Comparison of ENCODE assay signal across 25 cellular contexts in genomic region chr11:10418259-10418949, GRCh38. TPM values are rescaled to one million over a fixed set of nuclear protein-coding genes. Genes with fewer than 3 reads are reported as not detected.
A peak's percentile ranks its signal among the peaks of the same experiment; 100 is the strongest.
DNase-seq lines count a peak whose midpoint lies in the region; ATAC-seq and TF ChIP-seq lines count a peak whose summit lies in the region.
"Had no signal": no experiment of that assay in that cellular context is flagged by ENCODE, and none has a peak within 500 bp of the region (broad histone marks: within the 10 kb centered on the region; RNA-seq: fewer than 3 reads in every experiment).

No MANE protein-coding gene starts in this region.

- TF ChIP-seq POLR2A in vagina (IDR thresholded peaks at IDR 0.05) (no peak), esophagus muscularis mucosa (IDR thresholded peaks at IDR 0.05; ENCODE audit: low read depth) (no peak)

- CTCF ChIA-PET in PC-3 (lab: Charles Lee), result no interaction called here

- H3K27ac ChIP-seq in PC-3 (ENCODE audit: low read length) (no peak overlapping the region), vagina (peak overlapping the region; percentile 12), esophagus muscularis mucosa (replicated peaks in 1 of 4) (no peak overlapping the region), heart right ventricle (no peak overlapping the region)
- H3K27ac ChIP-seq: neural progenitor cell, psoas muscle, suprapubic skin had no signal

- H3F3A ChIP-seq in PC-3 (ENCODE audit: low read length, unreplicated experiment), result no peaks in the 10 kb centered on the region

- no TSS peak for BruUV-seq in PC-3 (replicated peaks; lab: Mats Ljungman, UMichigan)

- intact Hi-C loops in PC-3 (cut with micrococcal nuclease) (loop anchor here (1.0 kb wide), 1 partner anchor 15 kb away; no protein-coding TSS in a partner anchor), vagina (cut with DNase I) (no loop called here), esophagus muscularis mucosa (cut with DNase I) (no loop called here), heart right ventricle (cut with DNase I) (no loop called here)

- H2AFZ ChIP-seq in PC-3 (ENCODE audit: low read length), result no peak overlapping the region
- H2AFZ ChIP-seq: neural progenitor cell had no signal

- H3K36me3 ChIP-seq in PC-3 (ENCODE audit: low read depth, low read length), result no peaks in the 10 kb centered on the region
- H3K36me3 ChIP-seq in vagina, result no peaks in the 10 kb centered on the region
- no peaks in the 10 kb centered on the region for H3K36me3 ChIP-seq in esophagus muscularis mucosa
- H3K36me3 ChIP-seq in heart right ventricle, result no peaks in the 10 kb centered on the region
- H3K36me3 ChIP-seq: neural progenitor cell, spleen, suprapubic skin had no signal

- ATAC-seq in PC-3, result peak; percentile 84
- no peak for ATAC-seq in heart right ventricle
- ATAC-seq: activated CD4-positive, CD25-positive, alpha-beta regulatory T cell treated with anti-CD3 and anti-CD28 coated beads, Interleukin-2, amount 50 U/mL, for 24 hours; activated CD8-positive, alpha-beta T cell treated with anti-CD3 and anti-CD28 coated beads for 36 hours; Panc1; psoas muscle; stimulated activated effector memory CD8-positive, alpha-beta T cell treated with anti-CD3 and anti-CD28 coated beads, Interleukin-12 subunit alpha, Interleukin-12 subunit beta, amount 100 ng/mL, for 72 hours; T-cell had no signal

- H3K9me3 ChIP-seq in PC-3 (ENCODE audit: low read length), result no peaks in the 10 kb centered on the region
- H3K9me3 ChIP-seq in vagina, result no peaks in the 10 kb centered on the region
- peaks cover 0 to 6% (median 3%) of the 10 kb centered on the region in 4 donors for H3K9me3 ChIP-seq in esophagus muscularis mucosa
- peaks cover 0 to 18% (median 4%) of the 10 kb centered on the region in 11 donors for H3K9me3 ChIP-seq in heart right ventricle
- H3K9me3 ChIP-seq: suprapubic skin had no signal

- 0 out of 2 replicates have a peak, but pooled peaks cover 2% of the 10 kb centered on the region for H3K4me1 ChIP-seq in PC-3 (ENCODE audit: insufficient read depth, low read length)
- H3K4me1 ChIP-seq in vagina, result peaks cover 16% of the 10 kb centered on the region
- H3K4me1 ChIP-seq in esophagus muscularis mucosa, result peaks cover 0 to 15% (median 4%) of the 10 kb centered on the region in 4 donors
- peaks cover 0 to 27% (median 4%) of the 10 kb centered on the region in 9 donors for H3K4me1 ChIP-seq in heart right ventricle
- H3K4me1 ChIP-seq: neural progenitor cell, psoas muscle had no signal

- no peaks in the 10 kb centered on the region for H3K27me3 ChIP-seq in PC-3 (ENCODE audit: low read length)
- H3K27me3 ChIP-seq in vagina, result no peaks in the 10 kb centered on the region
- no peaks in the 10 kb centered on the region for H3K27me3 ChIP-seq in esophagus muscularis mucosa
- H3K27me3 ChIP-seq in heart right ventricle, result no peaks in the 10 kb centered on the region
- H3K27me3 ChIP-seq: neural progenitor cell, spleen, suprapubic skin had no signal

- 46% methylated on average over 6 of the region's 6 CpGs for WGBS in esophagus muscularis mucosa
- 53 to 64% methylated on average over 6 of the region's 6 CpGs for WGBS in heart right ventricle, 2 donors

- no peaks in the 10 kb centered on the region for H3K79me2 ChIP-seq in PC-3 (ENCODE audit: low read length)

- no peak overlapping the region for H3K4me2 ChIP-seq in PC-3 (ENCODE audit: low read length)
- H3K4me2 ChIP-seq: neural progenitor cell had no signal

- no peaks in the 10 kb centered on the region for H3K9me2 ChIP-seq in PC-3 (replicated peaks; ENCODE audit: low read length)

- H3K4me3 ChIP-seq in PC-3 (ENCODE audit: low read length), result no peak overlapping the region
- H3K4me3 ChIP-seq in fibroblast of villous mesenchyme (ENCODE audit: low read depth, low read length), result no peak overlapping the region
- H3K4me3 ChIP-seq in vagina, result no peak overlapping the region
- H3K4me3 ChIP-seq in esophagus muscularis mucosa, result no peak overlapping the region
- no peak overlapping the region for H3K4me3 ChIP-seq in heart right ventricle
- H3K4me3 ChIP-seq: lung, neural progenitor cell, psoas muscle, spleen, suprapubic skin had no signal

- no peak overlapping the region for H3K9ac ChIP-seq in PC-3 (ENCODE audit: low read length)
- H3K9ac ChIP-seq: neural progenitor cell had no signal

- DNase-seq in ELR (ENCODE audit: low read depth), result peak; percentile 60
- DNase-seq in PC-3, result peak; percentile 22
- DNase-seq in fibroblast of villous mesenchyme (ENCODE audit: low read depth), result peak; percentile 48
- no peak for DNase-seq in vagina (ENCODE audit: extremely low spot score in 2 of 2)
- DNase-seq in esophagus muscularis mucosa (ENCODE audit: extremely low spot score), result no peak
- DNase-seq in heart right ventricle, result no peak
- no peak for DNase-seq in nucleus accumbens (lab: John Stamatoyannopoulos, UW)
- DNase-seq: activated CD8-positive, alpha-beta T cell treated with anti-CD3 and anti-CD28 coated beads for 36 hours; activated effector memory CD4-positive, alpha-beta T cell treated with anti-CD3 and anti-CD28 coated beads, Interleukin-2, amount 50 U/mL, for 16 hours; activated T-cell treated with anti-CD3 and anti-CD28 coated beads for 4 hours; cerebellar nuclear complex; DMS53; NCI-H1694; NCI-H2171 treated with DMSO at 0.1 percent for 48 hours; NCI-H524; psoas muscle; spleen; stimulated activated CD4-positive, alpha-beta T cell treated with anti-CD3 and anti-CD28 coated beads, Interleukin-2, amount 100 ng/mL, for 48 hours; T-cell had no signal

- POLR2A ChIA-PET in PC-3 (lab: Charles Lee; ENCODE audit: unreplicated experiment), result no interaction called here

- no peak for TF ChIP-seq EP300 in esophagus muscularis mucosa (IDR thresholded peaks at IDR 0.05)

- no peaks in the 10 kb centered on the region for H4K20me1 ChIP-seq in PC-3 (ENCODE audit: low read length)

- no peak for TF ChIP-seq CTCF in PC-3 (conservative IDR thresholded peaks at IDR 0.05; ENCODE audit: low read depth, low read length)
- TF ChIP-seq CTCF in fibroblast of villous mesenchyme (IDR thresholded peaks at IDR 0.05; ENCODE audit: insufficient read depth, low read depth, low read length), result no peak
- no peak for TF ChIP-seq CTCF in vagina (IDR thresholded peaks at IDR 0.05)
- TF ChIP-seq CTCF in esophagus muscularis mucosa (IDR thresholded peaks at IDR 0.05), result no peak
- TF ChIP-seq CTCF in heart right ventricle (IDR thresholded peaks at IDR 0.05), result no peak

RNA-seq across cellular contexts. Expression of gene AMPD3, which starts 36.7 kb away (rescaled TPM):
- 11.8 and 16.5 TPM in 2 replicates for total RNA-seq in PC-3 (2014; rRNA removed)
- total RNA-seq in fibroblast of villous mesenchyme, result 14.5 and 22.9 TPM in 2 replicates
- total RNA-seq in vagina, result 20.1 TPM
- total RNA-seq in esophagus muscularis mucosa, result 1 to 10 TPM; 3.8 to 7.5 (median 5.1) TPM
- total RNA-seq in heart right ventricle, result 1 to 10 TPM; 1.4 to 8.7 (median 2.6) TPM
- polyA plus RNA-seq in heart right ventricle, result 1 to 10 TPM in 1 of 2 donors, under 1 TPM in 1; 0.59 to 1.2 TPM

Comparison
In these comparisons a context has a peak if more than half of its experiments do, and no peak if none do; other contexts are left out.
1. DNase-seq: peak in ELR (single experiment), PC-3 (single experiment) and fibroblast of villous mesenchyme (single experiment); none in vagina (0 of 2), esophagus muscularis mucosa (single experiment), heart right ventricle (0 of 2) and nucleus accumbens (0 of 56).